18 cellular contexts compared by ENCODE assay signal in genomic region chr1:177190308-177190970, GRCh38. TPM values are rescaled to one million over a fixed set of nuclear protein-coding genes. Genes with fewer than 3 reads are reported as not detected.
DNase-seq lines count a peak whose midpoint lies in the region; ATAC-seq, FAIRE-seq and TF ChIP-seq lines count a peak whose summit lies in the region.
"Had no signal": no experiment of that assay in that cellular context is flagged by ENCODE, and none has a peak within 500 bp of the region (broad histone marks: within the 10 kb centered on the region; RNA-seq: fewer than 3 reads in every experiment).

No MANE protein-coding gene starts in this region.

- no peaks in the 10 kb centered on the region for H3K9me3 ChIP-seq in effector memory CD4-positive, alpha-beta T cell (ENCODE audit: control insufficient read depth, low read length)

- no peak overlapping the region for H3K27ac ChIP-seq in effector memory CD4-positive, alpha-beta T cell (ENCODE audit: insufficient read depth, low read length, poor library complexity, severe bottlenecking)

- H3K4me3 ChIP-seq in effector memory CD4-positive, alpha-beta T cell (ENCODE audit: insufficient read depth, low read depth, low read length, poor library complexity, severe bottlenecking) = no peak overlapping the region
- H3K4me3 ChIP-seq: GM23338 had no signal

- peak; percentile 36 for DNase-seq in Ammon's horn (ENCODE audit: low spot score)
- DNase-seq in RCC 7860 (ENCODE audit: low spot score) = peak; percentile 12
- peak; percentile 57 for DNase-seq in inferior parietal cortex (ENCODE audit: extremely low spot score)
- no peak for DNase-seq in type B pancreatic cell (ENCODE audit: extremely low spot score, unreplicated experiment)
- no peak for DNase-seq in activated T-cell treated with anti-CD3 and anti-CD28 coated beads, Interleukin-2, amount 50 U/mL, for 4 hours
- no peak for DNase-seq in effector memory CD4-positive, alpha-beta T cell
- no peak for DNase-seq in NCI-H187 (lab: John Stamatoyannopoulos, UW)
- DNase-seq: CD8-positive, alpha-beta T cell; COR-L47; DMS153; GF-D8; H7 had no signal

- H3K4me3 Mint-ChIP-seq in type B pancreatic cell = peak overlapping the region; percentile 0
- H3K4me3 Mint-ChIP-seq in activated T-cell treated with anti-CD3 and anti-CD28 coated beads, Interleukin-2, amount 50 U/mL, for 4 hours = no peak overlapping the region
- H3K4me3 Mint-ChIP-seq: CD14-positive monocyte; CD8-positive, alpha-beta T cell; GM23338 had no signal

- no peak for TF ChIP-seq CTCF in type B pancreatic cell (conservative IDR thresholded peaks at IDR 0.05)

- peak overlapping the region; percentile 6 for H3K27ac Mint-ChIP-seq in type B pancreatic cell
- H3K27ac Mint-ChIP-seq: CD14-positive monocyte; CD8-positive, alpha-beta T cell; GM23338 had no signal

- H3K4me1 Mint-ChIP-seq in type B pancreatic cell (ENCODE audit: unreplicated experiment) = no peaks in the 10 kb centered on the region
- no peaks in the 10 kb centered on the region for H3K4me1 Mint-ChIP-seq in activated T-cell treated with anti-CD3 and anti-CD28 coated beads, Interleukin-2, amount 50 U/mL, for 4 hours (ENCODE audit: low read depth)
- H3K4me1 Mint-ChIP-seq: CD14-positive monocyte, GM23338 had no signal

- no peak for FAIRE-seq in RCC 7860 (lab: Jason Lieb, UNC)
- FAIRE-seq: D721Med, HepG2, HTR-8/SVneo had no signal

- no peaks in the 10 kb centered on the region for H3K4me1 ChIP-seq in effector memory CD4-positive, alpha-beta T cell (ENCODE audit: control insufficient read depth, insufficient read depth, low read length, poor library complexity, severe bottlenecking)

- H3K27me3 ChIP-seq in effector memory CD4-positive, alpha-beta T cell (replicated peaks; ENCODE audit: control insufficient read depth, insufficient read depth, low read length, poor library complexity, severe bottlenecking) = no peaks in the 10 kb centered on the region

- no peaks in the 10 kb centered on the region for H3K36me3 ChIP-seq in effector memory CD4-positive, alpha-beta T cell (ENCODE audit: control insufficient read depth, insufficient read depth, low read length)

- H3K36me3 Mint-ChIP-seq in type B pancreatic cell = peaks cover 4% of the 10 kb centered on the region
- no peaks in the 10 kb centered on the region for H3K36me3 Mint-ChIP-seq in activated T-cell treated with anti-CD3 and anti-CD28 coated beads, Interleukin-2, amount 50 U/mL, for 4 hours (ENCODE audit: insufficient read depth)
- H3K36me3 Mint-ChIP-seq: CD14-positive monocyte; CD8-positive, alpha-beta T cell had no signal

- H3K9me3 Mint-ChIP-seq in type B pancreatic cell = peaks cover 5% of the 10 kb centered on the region
- peaks cover 3% of the 10 kb centered on the region for H3K9me3 Mint-ChIP-seq in activated T-cell treated with anti-CD3 and anti-CD28 coated beads, Interleukin-2, amount 50 U/mL, for 4 hours
- H3K9me3 Mint-ChIP-seq: CD8-positive, alpha-beta T cell; GM23338 had no signal

- ATAC-seq in activated T-cell treated with anti-CD3 and anti-CD28 coated beads, Interleukin-2, amount 50 U/mL, for 4 hours = no peak
- ATAC-seq: CD8-positive, alpha-beta T cell; GM23338; HepG2 had no signal

- H3K27me3 Mint-ChIP-seq in type B pancreatic cell = peaks cover 3% of the 10 kb centered on the region
- no peaks in the 10 kb centered on the region for H3K27me3 Mint-ChIP-seq in activated T-cell treated with anti-CD3 and anti-CD28 coated beads, Interleukin-2, amount 50 U/mL, for 4 hours (ENCODE audit: low read depth)

RNA-seq across cellular contexts. Expression of gene BRINP2, which starts 19.7 kb away (rescaled TPM):
- 22.7 and 23.7 TPM in 2 replicates for total RNA-seq in type B pancreatic cell (ENCODE audit: low replicate concordance)
- total RNA-seq in activated T-cell treated with anti-CD3 and anti-CD28 coated beads, Interleukin-2, amount 50 U/mL, for 4 hours = not detected
- total RNA-seq: A172; CD8-positive, alpha-beta T cell; H7 had no signal

RNA-seq across cellular contexts. Expression of gene ASTN1, which starts 25.9 kb away (rescaled TPM):
- 1.8 and 24.9 TPM in 2 replicates for total RNA-seq in type B pancreatic cell (ENCODE audit: low replicate concordance)
- total RNA-seq in activated T-cell treated with anti-CD3 and anti-CD28 coated beads, Interleukin-2, amount 50 U/mL, for 4 hours = not detected
- total RNA-seq: A172; CD8-positive, alpha-beta T cell; HepG2 had no signal

Comparison
In these comparisons a context has a peak if more than half of its experiments do, and no peak if none do; other contexts are left out.
1. DNase-seq: peak in Ammon's horn (single experiment), RCC 7860 (single experiment) and inferior parietal cortex (single experiment); none in type B pancreatic cell (single experiment), activated T-cell treated with anti-CD3 and anti-CD28 coated beads, Interleukin-2, amount 50 U/mL, for 4 hours (single experiment), effector memory CD4-positive, alpha-beta T cell (0 of 3) and NCI-H187 (0 of 2).
2. RNA of gene BRINP2, which starts 19.7 kb away (total RNA-seq): 22.7 to 23.7 TPM in type B pancreatic cell; not detected in activated T-cell treated with anti-CD3 and anti-CD28 coated beads, Interleukin-2, amount 50 U/mL, for 4 hours; every median in the first group is over 10 times any median in the second.